Comparison of ENCODE assay signal across 23 cellular contexts in the genomic region with DNA sequence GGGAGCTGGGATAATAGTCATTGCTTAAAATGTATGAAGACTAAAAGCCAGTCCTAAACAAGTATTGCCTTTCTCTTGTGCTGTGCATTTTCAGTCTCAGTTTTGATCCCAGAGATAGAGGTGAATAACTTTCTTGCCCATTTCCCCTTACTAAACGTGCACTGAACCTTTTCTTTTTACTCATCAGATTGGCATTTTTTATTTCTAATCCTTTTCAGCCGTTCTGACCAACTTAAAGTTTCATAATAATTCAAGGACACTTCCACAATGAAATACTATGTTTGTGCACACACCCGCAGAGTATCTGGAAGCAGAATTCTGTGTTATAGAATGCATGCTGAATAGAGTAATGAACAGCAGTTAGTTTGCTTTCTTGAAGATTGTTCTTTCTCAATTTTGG.
DNase-seq lines count a peak whose midpoint lies in the region; FAIRE-seq and TF ChIP-seq lines count a peak whose summit lies in the region.
"Had no signal": no experiment of that assay in that cellular context is flagged by ENCODE, and none has a peak within 500 bp of the region (broad histone marks: within the 10 kb centered on the region; RNA-seq: fewer than 3 reads in every experiment).

No MANE protein-coding gene starts in this region.

- no peak for TF ChIP-seq POLR2A in uterus (IDR thresholded peaks at IDR 0.05)

- no peak overlapping the region for H3K4me3 ChIP-seq in choroid plexus epithelial cell (ENCODE audit: low read depth, low read length)
- H3K4me3 ChIP-seq in uterus: no peak overlapping the region
- H3K4me3 ChIP-seq: BLaER1, HAP-1 had no signal

- TF ChIP-seq CTCF in choroid plexus epithelial cell (conservative IDR thresholded peaks at IDR 0.05; ENCODE audit: low read depth, low read length) (no peak), uterus (IDR thresholded peaks at IDR 0.05) (no peak)

- H3K36me3 ChIP-seq in uterus: no peaks in the 10 kb centered on the region
- H3K36me3 ChIP-seq: BLaER1, HAP-1 had no signal

- FAIRE-seq in RCC 7860 (lab: Jason Lieb, UNC): no peak
- FAIRE-seq: D721Med, GM12891, GM18507, H54 had no signal

- no peaks in the 10 kb centered on the region for H3K4me1 ChIP-seq in uterus
- H3K4me1 ChIP-seq: BLaER1, HAP-1 had no signal

- H3K9me3 ChIP-seq in uterus: no peaks in the 10 kb centered on the region
- H3K9me3 ChIP-seq: BLaER1, HAP-1 had no signal

- DNase-seq in RCC 7860 (ENCODE audit: low spot score) (peak; percentile 38), choroid plexus epithelial cell (ENCODE audit: low read depth) (peak; percentile 31), iris pigment epithelial cell (ENCODE audit: low read depth) (peak; percentile 50), renal cortical epithelial cell (ENCODE audit: low read depth) (peak; percentile 74), uterus (no peak), DMS114 treated with DMSO at 0.1 percent for 48 hours (lab: John Stamatoyannopoulos, UW; ENCODE audit: unreplicated experiment) (no peak), islet precursor cell (no peak)
- DNase-seq in activated T-cell treated with anti-CD3 and anti-CD28 coated beads, Interleukin-2, amount 50 U/mL, for 1 hour: no peak
- DNase-seq: CD4-positive, CD25-positive, alpha-beta regulatory T cell; CD8-positive, alpha-beta memory T cell; DMS 273 treated with DMSO at 0.1 percent for 48 hours; DMS53; DMS79 treated with DMSO at 0.1 percent for 48 hours; GF-D8; GOT3; HFFc6 had no signal

- intact Hi-C loops in uterus (cut with DNase I; ENCODE audit: low total_unique reads): no loop called here

- H3K27ac ChIP-seq in uterus: no peak overlapping the region
- H3K27ac ChIP-seq: BLaER1, C4-2B had no signal

- H3K27me3 ChIP-seq in uterus: no peaks in the 10 kb centered on the region
- H3K27me3 ChIP-seq: BLaER1 had no signal

Comparison
In these comparisons a context has a peak if more than half of its experiments do, and no peak if none do; other contexts are left out.
1. DNase-seq: peak in RCC 7860 (single experiment), choroid plexus epithelial cell (single experiment), iris pigment epithelial cell (single experiment) and renal cortical epithelial cell (single experiment); none in uterus (0 of 2), DMS114 treated with DMSO at 0.1 percent for 48 hours (single experiment), islet precursor cell (single experiment) and activated T-cell treated with anti-CD3 and anti-CD28 coated beads, Interleukin-2, amount 50 U/mL, for 1 hour (single experiment).